ENCODE assay signal across 21 cellular contexts in the genomic region with DNA sequence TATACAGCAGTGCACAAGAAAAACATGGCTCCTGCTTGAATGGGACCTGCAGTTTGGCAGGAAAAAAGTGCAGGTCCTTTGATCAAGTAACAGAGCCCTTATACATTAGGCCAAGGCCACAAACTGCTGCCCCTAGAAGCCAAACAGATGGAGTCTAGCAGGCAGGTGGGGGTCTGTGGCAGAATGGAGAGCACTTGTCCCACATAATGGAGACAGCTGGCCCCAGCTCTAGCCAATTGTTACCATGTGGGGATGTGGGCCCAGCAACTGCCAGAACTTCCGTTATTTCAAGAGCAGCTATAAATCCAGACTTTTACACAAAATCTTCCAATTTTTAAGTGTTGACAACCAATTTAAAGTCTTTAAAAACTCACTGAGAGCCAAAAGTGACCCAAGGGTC.
DNase-seq lines count a peak whose midpoint lies in the region; ATAC-seq, FAIRE-seq and TF ChIP-seq lines count a peak whose summit lies in the region.
"Had no signal": no experiment of that assay in that cellular context is flagged by ENCODE, and none has a peak within 500 bp of the region (broad histone marks: within the 10 kb centered on the region; RNA-seq: fewer than 3 reads in every experiment).

No MANE protein-coding gene starts in this region.

- peak overlapping the region; percentile 13 for H4K8ac ChIP-seq in mesenchymal stem cell (ENCODE audit: low read length)

- H3K4me1 Mint-ChIP-seq in brain = peaks cover 45% of the 10 kb centered on the region
- peaks cover 7% of the 10 kb centered on the region for H3K4me1 Mint-ChIP-seq in activated naive CD8-positive, alpha-beta T cell treated with anti-CD3 and anti-CD28 coated beads for 36 hours

- no peak overlapping the region for H3K18ac ChIP-seq in mesenchymal stem cell (ENCODE audit: low read depth in 1 of 2, low read length in 2 of 2)

- H3K36me3 Mint-ChIP-seq in brain = no peaks in the 10 kb centered on the region
- H3K36me3 Mint-ChIP-seq in activated naive CD8-positive, alpha-beta T cell treated with anti-CD3 and anti-CD28 coated beads for 36 hours = peaks cover 30% of the 10 kb centered on the region

- no peak for FAIRE-seq in GM19239 (lab: Jason Lieb, UNC)

- H3K4me1 ChIP-seq in mesenchymal stem cell (ENCODE audit: control insufficient read depth, insufficient read depth, low read depth, low read length) = peaks cover 2% of the 10 kb centered on the region
- H3K4me1 ChIP-seq: adrenal gland had no signal

- peak overlapping the region; percentile 4 to 95 (median 57) for H3K27ac Mint-ChIP-seq in brain
- no peak overlapping the region for H3K27ac Mint-ChIP-seq in activated naive CD8-positive, alpha-beta T cell treated with anti-CD3 and anti-CD28 coated beads for 36 hours
- H3K27ac Mint-ChIP-seq: activated CD4-positive, alpha-beta T cell treated with anti-CD3 and anti-CD28 coated beads, Interleukin-2, amount 10 ng/mL, durations not matched to agents 24 days and 14 days; dendritic cell treated with granulocyte-macrophage colony-stimulating factor and Interleukin-4, amounts not matched to agents 40 ng/mL and 50 ng/mL, for 4 days; type B pancreatic cell had no signal

- H3K79me1 ChIP-seq in mesenchymal stem cell (replicated peaks; ENCODE audit: low read length, poor library complexity, severe bottlenecking) = peaks cover 3% of the 10 kb centered on the region

- no peak for TF ChIP-seq CTCF in brain (conservative IDR thresholded peaks at IDR 0.05)

- H3K23ac ChIP-seq in mesenchymal stem cell (ENCODE audit: low read length in 2 of 2) = no peak overlapping the region

- no peak overlapping the region for H3K4me3 ChIP-seq in mesenchymal stem cell (ENCODE audit: insufficient read depth in 1 of 2, low read depth in 1 of 2, low read length in 2 of 2)
- H3K4me3 ChIP-seq: adrenal gland, SK-N-MC had no signal

- no peaks in the 10 kb centered on the region for H3K9me3 ChIP-seq in mesenchymal stem cell (ENCODE audit: control insufficient read depth, low read length)
- H3K9me3 ChIP-seq: adrenal gland had no signal

- 65% methylated on average over 1 of the region's 1 CpG for WGBS in mesenchymal stem cell

- no peaks in the 10 kb centered on the region for H3K9me3 Mint-ChIP-seq in brain
- H3K9me3 Mint-ChIP-seq in activated naive CD8-positive, alpha-beta T cell treated with anti-CD3 and anti-CD28 coated beads for 36 hours = no peaks in the 10 kb centered on the region
- H3K9me3 Mint-ChIP-seq: activated CD4-positive, alpha-beta T cell treated with anti-CD3 and anti-CD28 coated beads, Interleukin-2, amount 10 ng/mL, durations not matched to agents 24 days and 14 days; activated T-cell treated with anti-CD3 and anti-CD28 coated beads, Interleukin-2, amount 50 U/mL, for 4 hours; CD4-positive, alpha-beta memory T cell; dendritic cell treated with granulocyte-macrophage colony-stimulating factor and Interleukin-4, amounts not matched to agents 40 ng/mL and 50 ng/mL, for 4 days; type B pancreatic cell had no signal

- no peak overlapping the region for H3K27ac ChIP-seq in mesenchymal stem cell (ENCODE audit: low read length, poor library complexity, severe bottlenecking)
- H3K27ac ChIP-seq: 22Rv1, adrenal gland, SK-N-MC had no signal

- H3K27me3 Mint-ChIP-seq in brain = peaks cover 4% of the 10 kb centered on the region
- no peaks in the 10 kb centered on the region for H3K27me3 Mint-ChIP-seq in activated naive CD8-positive, alpha-beta T cell treated with anti-CD3 and anti-CD28 coated beads for 36 hours
- H3K27me3 Mint-ChIP-seq: activated CD4-positive, alpha-beta T cell treated with anti-CD3 and anti-CD28 coated beads, Interleukin-2, amount 10 ng/mL, durations not matched to agents 24 days and 14 days; CD4-positive, alpha-beta memory T cell; type B pancreatic cell had no signal

- H3K27me3 ChIP-seq in mesenchymal stem cell (ENCODE audit: control insufficient read depth in 1 of 2, insufficient read depth in 1 of 2, low read length in 2 of 2) = no peaks in the 10 kb centered on the region
- H3K27me3 ChIP-seq: adrenal gland had no signal

- H2AK5ac ChIP-seq in mesenchymal stem cell (ENCODE audit: low read length, severe bottlenecking) = no peak overlapping the region

- H2BK12ac ChIP-seq in mesenchymal stem cell (ENCODE audit: low read length in 2 of 2) = no peak overlapping the region

- H3K4me3 Mint-ChIP-seq in brain = peak overlapping the region in 2 of 5 experiments; percentile 78 to 79
- H3K4me3 Mint-ChIP-seq in activated naive CD8-positive, alpha-beta T cell treated with anti-CD3 and anti-CD28 coated beads for 36 hours = no peak overlapping the region
- H3K4me3 Mint-ChIP-seq: activated CD4-positive, alpha-beta T cell treated with anti-CD3 and anti-CD28 coated beads, Interleukin-2, amount 10 ng/mL, durations not matched to agents 24 days and 14 days; activated T-cell treated with anti-CD3 and anti-CD28 coated beads, Interleukin-2, amount 50 U/mL, for 4 hours; CD4-positive, alpha-beta memory T cell; dendritic cell treated with granulocyte-macrophage colony-stimulating factor and Interleukin-4, amounts not matched to agents 40 ng/mL and 50 ng/mL, for 4 days; type B pancreatic cell had no signal

- H3K4me2 ChIP-seq in mesenchymal stem cell (ENCODE audit: low read length, poor library complexity, severe bottlenecking) = no peak overlapping the region

- peak; percentile 46 for DNase-seq in NCI-H1105 treated with DMSO at 0.1 percent for 48 hours (lab: John Stamatoyannopoulos, UW)
- no peak for DNase-seq in NCI-H1105 (lab: John Stamatoyannopoulos, UW)
- DNase-seq in MV-4-11 (lab: John Stamatoyannopoulos, UW) = peak; percentile 50
- DNase-seq in mesenchymal stem cell = no peak
- DNase-seq in activated naive CD8-positive, alpha-beta T cell treated with anti-CD3 and anti-CD28 coated beads for 36 hours = no peak
- DNase-seq in GM19239 (ENCODE audit: insufficient read length, low spot score) = no peak
- DNase-seq: activated CD4-positive, alpha-beta T cell treated with anti-CD3 and anti-CD28 coated beads, Interleukin-2, amount 10 ng/mL, durations not matched to agents 24 days and 14 days; activated T-cell treated with anti-CD3 and anti-CD28 coated beads, Interleukin-2, amount 50 U/mL, for 4 hours; adrenal gland; CD4-positive, alpha-beta memory T cell; mammary epithelial cell; NCI-H1436 treated with DMSO at 0.1 percent for 48 hours; NCI-H2227 treated with DMSO at 0.1 percent for 48 hours; stimulated activated CD8-positive, alpha-beta memory T cell treated with anti-CD3 and anti-CD28 coated beads, Interleukin-4, amount 100 ng/mL, for 48 hours; T-helper 2 cell had no signal

- no peak overlapping the region for H4K91ac ChIP-seq in mesenchymal stem cell (ENCODE audit: low read length)

- no peak overlapping the region for H2BK120ac ChIP-seq in mesenchymal stem cell (ENCODE audit: low read depth, low read length)

- H3K4ac ChIP-seq in mesenchymal stem cell (ENCODE audit: low read depth in 1 of 2, low read length in 2 of 2) = no peak overlapping the region

- peaks cover 0 to 23% of the 10 kb centered on the region in 2 experiments for H3K36me3 ChIP-seq in mesenchymal stem cell (ENCODE audit: control insufficient read depth in 1 of 2, insufficient read depth in 2 of 2, low read depth in 1 of 2, low read length in 2 of 2)
- H3K36me3 ChIP-seq: adrenal gland had no signal

- H3K9ac ChIP-seq in mesenchymal stem cell (ENCODE audit: low read length) = no peak overlapping the region

- H2BK5ac ChIP-seq in mesenchymal stem cell (ENCODE audit: low read depth, low read length, poor library complexity, severe bottlenecking) = no peak overlapping the region

- no peak overlapping the region for H2BK15ac ChIP-seq in mesenchymal stem cell (ENCODE audit: low read depth, poor library complexity, severe bottlenecking)

- no peak overlapping the region for H3K14ac ChIP-seq in mesenchymal stem cell (ENCODE audit: low read length in 2 of 2)

- no peak overlapping the region for H2AFZ ChIP-seq in mesenchymal stem cell (ENCODE audit: low read depth, low read length)

- no peak for ATAC-seq in HG03460 (IDR thresholded peaks at IDR 0.05; ENCODE audit: unreplicated experiment)
- ATAC-seq: activated T-cell treated with anti-CD3 and anti-CD28 coated beads, Interleukin-2, amount 50 U/mL, for 4 hours had no signal

Comparison
In these comparisons a context has a peak if more than half of its experiments do, and no peak if none do; other contexts are left out.
1. DNase-seq: peak in NCI-H1105 treated with DMSO at 0.1 percent for 48 hours (single experiment) and MV-4-11 (single experiment); none in NCI-H1105 (single experiment), mesenchymal stem cell (single experiment), activated naive CD8-positive, alpha-beta T cell treated with anti-CD3 and anti-CD28 coated beads for 36 hours (single experiment) and GM19239 (single experiment).